ENCODE assay signal across 15 cellular contexts in the genomic region with DNA sequence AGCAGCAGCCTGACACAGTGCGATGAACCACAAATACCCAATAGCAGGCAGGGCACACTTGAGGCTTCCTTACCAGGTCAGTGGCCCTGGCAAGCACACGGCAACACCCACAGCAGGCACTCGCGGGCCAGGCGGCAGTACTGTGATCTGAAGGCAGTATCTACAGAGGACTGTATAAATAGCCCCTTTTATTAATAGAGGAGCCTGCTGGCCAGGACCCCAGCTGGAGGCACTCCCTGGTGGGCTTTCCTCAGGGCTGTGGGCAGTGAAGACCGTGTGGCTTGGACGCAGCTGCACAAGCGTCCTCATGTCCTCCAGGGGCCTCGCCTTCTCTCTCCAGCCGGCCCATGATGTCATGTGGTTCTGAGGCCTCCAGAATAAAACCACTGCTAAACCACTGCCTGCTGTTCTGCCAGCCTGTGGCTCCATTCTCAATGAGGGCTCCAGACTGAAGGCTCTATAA. TPM values are rescaled to one million over a fixed set of nuclear protein-coding genes. Genes with fewer than 3 reads are reported as not detected.
DNase-seq lines count a peak whose midpoint lies in the region; FAIRE-seq and TF ChIP-seq lines count a peak whose summit lies in the region.
"Had no signal": no experiment of that assay in that cellular context is flagged by ENCODE, and none has a peak within 500 bp of the region (broad histone marks: within the 10 kb centered on the region; RNA-seq: fewer than 3 reads in every experiment).

No MANE protein-coding gene starts in this region.

- H3K79me2 ChIP-seq in H1 (ENCODE audit: control insufficient read depth in 1 of 2, insufficient read depth in 2 of 2, low read length in 2 of 2): peaks cover 0 to 98% of the 10 kb centered on the region in 2 experiments; a peak in 2 of 4 replicates

- no peak for TF ChIP-seq POLR2A in H1 (IDR thresholded peaks at IDR 0.05; ENCODE audit: control extremely low read depth in 1 of 2, low read depth in 2 of 2, low read length in 2 of 2)

- no peak overlapping the region for H4K5ac ChIP-seq in H1 (ENCODE audit: insufficient read length, low read depth, low read length)

- CTCF ChIA-PET in H1 (lab: Charles Lee; ENCODE audit: partially characterized antibody): interaction anchor here (0.9 kb wide), 1 partner anchor 365 kb away, joined by 5 read pairs; no protein-coding TSS in a partner anchor

- H3K36me3 ChIP-seq in SJCRH30: no peaks in the 10 kb centered on the region
- H3K36me3 ChIP-seq in H1 (ENCODE audit: control insufficient read depth in 2 of 4, insufficient read depth in 4 of 4, low read length in 3 of 4): peaks cover 11 to 78% (median 42%) of the 10 kb centered on the region in 4 experiments
- H3K36me3 ChIP-seq: colonic mucosa had no signal

- FAIRE-seq in H1 (lab: Jason Lieb, UNC): no peak
- FAIRE-seq: frontal cortex, GM12892 had no signal

- H3K23me2 ChIP-seq in H1 (ENCODE audit: low read depth, low read length): no peaks in the 10 kb centered on the region

- POLR2A ChIA-PET in H1 (lab: Charles Lee; ENCODE audit: partially characterized antibody): no interaction called here

- no peak overlapping the region for H3K9ac ChIP-seq in H1 (replicated peaks in 1 of 4; ENCODE audit: extremely low read depth in 1 of 4, low read depth in 3 of 4, low read length in 3 of 4)
- H3K9ac ChIP-seq: KMS-11 had no signal

- H2BK20ac ChIP-seq in H1 (ENCODE audit: low read length): no peak overlapping the region

- H3K14ac ChIP-seq in H1 (ENCODE audit: insufficient read length): no peak overlapping the region

- H4K91ac ChIP-seq in H1 (replicated peaks; ENCODE audit: insufficient read length, low read length): no peak overlapping the region

- no peaks in the 10 kb centered on the region for H3K4me1 ChIP-seq in SJCRH30
- peaks cover 0 to 11% (median 10%) of the 10 kb centered on the region in 4 experiments; a peak in 6 of 7 replicates for H3K4me1 ChIP-seq in H1 (replicated peaks in 1 of 4; ENCODE audit: control insufficient read depth in 3 of 4, insufficient read depth in 4 of 4, low read length in 3 of 4)

- H3K23ac ChIP-seq in H1 (ENCODE audit: insufficient read length): no peak overlapping the region

- TF ChIP-seq CTCF in H1 (IDR thresholded peaks at IDR 0.05; ENCODE audit: control extremely low read depth in 1 of 3, insufficient read depth in 1 of 3, low read depth in 1 of 3, low read length in 3 of 3): no peak

- TF ChIP-seq EP300 in H1 (IDR thresholded peaks at IDR 0.05; ENCODE audit: borderline replicate concordance in 1 of 2, low read depth in 2 of 2, low read length in 2 of 2): no peak

- no peak overlapping the region for H3K4me3 ChIP-seq in SJCRH30
- H3K4me3 ChIP-seq in H1 (ENCODE audit: extremely low read depth in 1 of 4, insufficient read depth in 2 of 4, low read depth in 3 of 4, low read length in 4 of 4): no peak overlapping the region
- H3K4me3 ChIP-seq: colonic mucosa had no signal

- H3K4me2 ChIP-seq in H1 (ENCODE audit: insufficient read depth in 1 of 2, low read depth in 2 of 2, low read length in 2 of 2): no peak overlapping the region
- H3K4me2 ChIP-seq: KMS-11 had no signal

- peaks cover 19% of the 10 kb centered on the region in 2 experiments for H4K20me1 ChIP-seq in H1 (replicated peaks in 1 of 2; ENCODE audit: control insufficient read depth in 1 of 2, insufficient read depth in 2 of 2, low read length in 2 of 2)

- TF ChIP-seq RAD21 in H1 (IDR thresholded peaks at IDR 0.05 in 1 of 2, conservative IDR thresholded peaks at IDR 0.05 in 1 of 2; ENCODE audit: low read depth in 2 of 2, low read length in 2 of 2): no peak

- peaks cover 17% of the 10 kb centered on the region for H3K79me1 ChIP-seq in H1 (ENCODE audit: low read depth, low read length)

- H3K56ac ChIP-seq in H1 (replicated peaks; ENCODE audit: insufficient read length, low read depth, low read length): no peak overlapping the region

- no peak overlapping the region for H2BK120ac ChIP-seq in H1 (replicated peaks; ENCODE audit: low read depth, low read length)

- H2BK5ac ChIP-seq in H1 (ENCODE audit: low read depth, low read length): no peak overlapping the region

- H2BK12ac ChIP-seq in H1 (ENCODE audit: low read depth, low read length): no peak overlapping the region

- H3K4ac ChIP-seq in H1 (replicated peaks; ENCODE audit: insufficient read length, low read depth, low read length): no peak overlapping the region

- H2AK5ac ChIP-seq in H1 (ENCODE audit: low read depth, low read length): no peak overlapping the region

- DNase-seq in SJCRH30 (peak; percentile 8 to 39), H1 (ENCODE audit: low read depth in 1 of 2, low spot score in 2 of 2) (no peak), myocyte (ENCODE audit: low read depth) (peak; percentile 99), superior temporal gyrus (ENCODE audit: extremely low spot score) (peak; percentile 78), NOMO-1 treated with DMSO at 0.1 percent for 48 hours (lab: John Stamatoyannopoulos, UW; ENCODE audit: unreplicated experiment) (no peak), germinal center (ENCODE audit: low spot score) (no peak), NOMO-1 (lab: John Stamatoyannopoulos, UW; ENCODE audit: unreplicated experiment in 2 of 2) (no peak)
- no peak for DNase-seq in activated CD4-positive, alpha-beta T cell treated with anti-CD3 and anti-CD28 coated beads, Interleukin-2, amount 50 U/mL, for 1 hour
- DNase-seq: colonic mucosa; DMS153; mammary epithelial cell; stimulated activated CD4-positive, alpha-beta T cell treated with anti-CD3 and anti-CD28 coated beads, Interleukin-12 subunit alpha, Interleukin-12 subunit beta, amount 100 ng/mL, for 4 hours had no signal

- H3K27me3 ChIP-seq in SJCRH30: no peaks in the 10 kb centered on the region
- no peaks in the 10 kb centered on the region for H3K27me3 ChIP-seq in H1 (replicated peaks in 1 of 4; ENCODE audit: control insufficient read depth in 3 of 4, extremely low read depth in 1 of 4, insufficient read depth in 3 of 4, low read length in 3 of 4)
- H3K27me3 ChIP-seq: colonic mucosa had no signal

- H2AFZ ChIP-seq in H1 (ENCODE audit: low read length): no peak overlapping the region

- no peak overlapping the region for H4K8ac ChIP-seq in H1 (ENCODE audit: extremely low read depth, insufficient read depth, low read length)

- no peak overlapping the region for H3K18ac ChIP-seq in H1 (ENCODE audit: extremely low read depth, low read length)

- H3K27ac ChIP-seq in SJCRH30: no peak overlapping the region
- no peak overlapping the region for H3K27ac ChIP-seq in H1 (ENCODE audit: low read depth, low read length)
- H3K27ac ChIP-seq: colonic mucosa, KMS-11 had no signal

- H3K9me3 ChIP-seq in SJCRH30 (replicated peaks) (no peaks in the 10 kb centered on the region), H1 (ENCODE audit: insufficient read depth in 2 of 2, low read depth in 1 of 2, low read length in 1 of 2) (no peaks in the 10 kb centered on the region)
- H3K9me3 ChIP-seq: colonic mucosa had no signal

- 98% methylated on average over 10 of the region's 10 CpGs; no CpG with 5 or more reads in 1 of the 2 experiments for WGBS in H1 (ENCODE audit: extremely low coverage in 1 of 2, insufficient coverage in 1 of 2, insufficient read length in 1 of 2, insufficient replicate concordance in 2 of 2, low coverage in 1 of 2, low lambda C conversion rate in 2 of 2, missing lambda C conversion rate in 1 of 2), 2 experiments

- H2BK15ac ChIP-seq in H1 (ENCODE audit: low read length): no peak overlapping the region

TF ChIP-seq in H1, 55 proteins besides CTCF, POLR2A, EP300 and RAD21:
- TF ChIP-seq KDM1A (IDR thresholded peaks at IDR 0.05; ENCODE audit: borderline replicate concordance, low read length): no peak
- TF ChIP-seq POLR2AphosphoS5 (IDR thresholded peaks at IDR 0.05; ENCODE audit: low read depth, low read length): peak; percentile 66; the same call in 1 of the 2 replicates
- no peak for TF ChIP-seq TEAD4 (IDR thresholded peaks at IDR 0.05; ENCODE audit: low read depth, low read length)

RNA-seq across cellular contexts. Expression of gene LRIG1, which starts 44.1 kb away (rescaled TPM):
- total RNA-seq in SJCRH30 (2014; rRNA removed; shearing (Covaris generic)): 16.9 and 17.4 TPM in 2 replicates
- 78.1 and 86.8 TPM in 2 replicates for total RNA-seq in H1 (2021; fragmentation: NEBNext Ultra II Directional; extraction: Animal tissue kit (Norgen Biotek cat#: 25700))
- polyA plus RNA-seq in H1 (2011; rRNA removed): 88.7 and 94.1 TPM in 2 replicates
- polyA plus RNA-seq in H1 (2011; cell fraction: cytosol; rRNA removed): 87.8 TPM
- polyA plus RNA-seq in H1 (2011; cell fraction: nucleus; rRNA removed): 241 TPM
- 76.9 to 126 TPM (median 101 TPM) in 4 replicates for polyA plus RNA-seq in H1 (2012, experiment 1 of 2)
- 35.9 TPM for polyA plus RNA-seq in H1 (2012, experiment 2 of 2)
- polyA plus RNA-seq in H1 (2013, experiment 1 of 2): 95.4 TPM
- 95.1 TPM for polyA plus RNA-seq in H1 (2013, experiment 2 of 2)
- 291 and 398 TPM in 2 replicates for polyA minus RNA-seq in H1 (2011; rRNA and poly(A)+ RNA removed)
- polyA minus RNA-seq in H1 (2011; cell fraction: cytosol; rRNA and poly(A)+ RNA removed): 82.9 TPM
- 139 TPM for polyA minus RNA-seq in H1 (2011; cell fraction: nucleus; rRNA and poly(A)+ RNA removed)
- total RNA-seq in myocyte: 3.0 and 3.4 TPM in 2 replicates
- polyA plus RNA-seq in myocyte (2012): 3.3 TPM

Comparison
In these comparisons a context has a peak if more than half of its experiments do, and no peak if none do; other contexts are left out.
1. DNase-seq: peak in SJCRH30 (2 of 2), myocyte (single experiment) and superior temporal gyrus (single experiment); none in H1 (0 of 2), NOMO-1 treated with DMSO at 0.1 percent for 48 hours (single experiment), activated CD4-positive, alpha-beta T cell treated with anti-CD3 and anti-CD28 coated beads, Interleukin-2, amount 50 U/mL, for 1 hour (single experiment), germinal center (single experiment) and NOMO-1 (0 of 2).